2 cellular contexts compared by ENCODE assay signal in the genomic region with DNA sequence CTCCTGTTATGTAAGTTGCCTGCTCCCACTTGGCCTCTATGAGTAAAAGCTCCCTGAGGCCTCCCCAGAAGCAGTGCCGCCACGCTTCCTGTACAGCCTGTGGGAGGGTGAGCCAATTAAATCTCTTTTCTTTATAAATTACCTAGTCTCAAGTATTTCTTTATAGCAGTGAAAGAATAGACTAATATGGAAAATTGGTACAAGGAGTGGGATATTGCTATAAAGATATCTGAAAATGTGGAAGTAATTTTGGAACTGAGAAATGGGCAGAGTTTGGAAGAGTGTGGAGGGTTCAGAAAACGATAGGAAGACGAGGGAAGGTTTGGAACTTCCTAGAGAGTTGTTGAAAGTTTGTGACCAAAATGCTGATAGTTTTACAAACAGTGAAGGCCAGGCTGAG.
TF ChIP-seq lines count a peak whose summit lies in the region.

No MANE protein-coding gene starts in this region.

TF ChIP-seq in HEK293, 187 proteins besides CTCF, POLR2A, EP300 and RAD21 (continued from another document):
- no peak for TF ChIP-seq RBAK (tag by site-specific recombination; IDR thresholded peaks at IDR 0.05)

TF ChIP-seq in K562, 482 proteins besides CTCF, POLR2A, EP300 and RAD21 (continued from another document):
- TF ChIP-seq HDAC3 (IDR thresholded peaks at IDR 0.05; ENCODE audit: borderline replicate concordance, partially characterized antibody), result no peak
- TF ChIP-seq CTBP1 (IDR thresholded peaks at IDR 0.05; ENCODE audit: borderline replicate concordance), result no peak
- no peak for TF ChIP-seq BCL6 (CRISPR knock-in tag; IDR thresholded peaks at IDR 0.05)
- TF ChIP-seq, protein P1, sequence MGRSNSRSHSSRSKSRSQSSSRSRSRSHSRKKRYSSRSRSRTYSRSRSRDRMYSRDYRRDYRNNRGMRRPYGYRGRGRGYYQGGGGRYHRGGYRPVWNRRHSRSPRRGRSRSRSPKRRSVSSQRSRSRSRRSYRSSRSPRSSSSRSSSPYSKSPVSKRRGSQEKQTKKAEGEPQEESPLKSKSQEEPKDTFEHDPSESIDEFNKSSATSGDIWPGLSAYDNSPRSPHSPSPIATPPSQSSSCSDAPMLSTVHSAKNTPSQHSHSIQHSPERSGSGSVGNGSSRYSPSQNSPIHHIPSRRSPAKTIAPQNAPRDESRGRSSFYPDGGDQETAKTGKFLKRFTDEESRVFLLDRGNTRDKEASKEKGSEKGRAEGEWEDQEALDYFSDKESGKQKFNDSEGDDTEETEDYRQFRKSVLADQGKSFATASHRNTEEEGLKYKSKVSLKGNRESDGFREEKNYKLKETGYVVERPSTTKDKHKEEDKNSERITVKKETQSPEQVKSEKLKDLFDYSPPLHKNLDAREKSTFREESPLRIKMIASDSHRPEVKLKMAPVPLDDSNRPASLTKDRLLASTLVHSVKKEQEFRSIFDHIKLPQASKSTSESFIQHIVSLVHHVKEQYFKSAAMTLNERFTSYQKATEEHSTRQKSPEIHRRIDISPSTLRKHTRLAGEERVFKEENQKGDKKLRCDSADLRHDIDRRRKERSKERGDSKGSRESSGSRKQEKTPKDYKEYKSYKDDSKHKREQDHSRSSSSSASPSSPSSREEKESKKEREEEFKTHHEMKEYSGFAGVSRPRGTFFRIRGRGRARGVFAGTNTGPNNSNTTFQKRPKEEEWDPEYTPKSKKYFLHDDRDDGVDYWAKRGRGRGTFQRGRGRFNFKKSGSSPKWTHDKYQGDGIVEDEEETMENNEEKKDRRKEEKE (IDR thresholded peaks at IDR 0.05; ENCODE audit: borderline replicate concordance in 1 of 2, control insufficient read depth in 1 of 2, low read depth in 2 of 2, low read length in 1 of 2), result no peak
- TF ChIP-seq, protein P2, sequence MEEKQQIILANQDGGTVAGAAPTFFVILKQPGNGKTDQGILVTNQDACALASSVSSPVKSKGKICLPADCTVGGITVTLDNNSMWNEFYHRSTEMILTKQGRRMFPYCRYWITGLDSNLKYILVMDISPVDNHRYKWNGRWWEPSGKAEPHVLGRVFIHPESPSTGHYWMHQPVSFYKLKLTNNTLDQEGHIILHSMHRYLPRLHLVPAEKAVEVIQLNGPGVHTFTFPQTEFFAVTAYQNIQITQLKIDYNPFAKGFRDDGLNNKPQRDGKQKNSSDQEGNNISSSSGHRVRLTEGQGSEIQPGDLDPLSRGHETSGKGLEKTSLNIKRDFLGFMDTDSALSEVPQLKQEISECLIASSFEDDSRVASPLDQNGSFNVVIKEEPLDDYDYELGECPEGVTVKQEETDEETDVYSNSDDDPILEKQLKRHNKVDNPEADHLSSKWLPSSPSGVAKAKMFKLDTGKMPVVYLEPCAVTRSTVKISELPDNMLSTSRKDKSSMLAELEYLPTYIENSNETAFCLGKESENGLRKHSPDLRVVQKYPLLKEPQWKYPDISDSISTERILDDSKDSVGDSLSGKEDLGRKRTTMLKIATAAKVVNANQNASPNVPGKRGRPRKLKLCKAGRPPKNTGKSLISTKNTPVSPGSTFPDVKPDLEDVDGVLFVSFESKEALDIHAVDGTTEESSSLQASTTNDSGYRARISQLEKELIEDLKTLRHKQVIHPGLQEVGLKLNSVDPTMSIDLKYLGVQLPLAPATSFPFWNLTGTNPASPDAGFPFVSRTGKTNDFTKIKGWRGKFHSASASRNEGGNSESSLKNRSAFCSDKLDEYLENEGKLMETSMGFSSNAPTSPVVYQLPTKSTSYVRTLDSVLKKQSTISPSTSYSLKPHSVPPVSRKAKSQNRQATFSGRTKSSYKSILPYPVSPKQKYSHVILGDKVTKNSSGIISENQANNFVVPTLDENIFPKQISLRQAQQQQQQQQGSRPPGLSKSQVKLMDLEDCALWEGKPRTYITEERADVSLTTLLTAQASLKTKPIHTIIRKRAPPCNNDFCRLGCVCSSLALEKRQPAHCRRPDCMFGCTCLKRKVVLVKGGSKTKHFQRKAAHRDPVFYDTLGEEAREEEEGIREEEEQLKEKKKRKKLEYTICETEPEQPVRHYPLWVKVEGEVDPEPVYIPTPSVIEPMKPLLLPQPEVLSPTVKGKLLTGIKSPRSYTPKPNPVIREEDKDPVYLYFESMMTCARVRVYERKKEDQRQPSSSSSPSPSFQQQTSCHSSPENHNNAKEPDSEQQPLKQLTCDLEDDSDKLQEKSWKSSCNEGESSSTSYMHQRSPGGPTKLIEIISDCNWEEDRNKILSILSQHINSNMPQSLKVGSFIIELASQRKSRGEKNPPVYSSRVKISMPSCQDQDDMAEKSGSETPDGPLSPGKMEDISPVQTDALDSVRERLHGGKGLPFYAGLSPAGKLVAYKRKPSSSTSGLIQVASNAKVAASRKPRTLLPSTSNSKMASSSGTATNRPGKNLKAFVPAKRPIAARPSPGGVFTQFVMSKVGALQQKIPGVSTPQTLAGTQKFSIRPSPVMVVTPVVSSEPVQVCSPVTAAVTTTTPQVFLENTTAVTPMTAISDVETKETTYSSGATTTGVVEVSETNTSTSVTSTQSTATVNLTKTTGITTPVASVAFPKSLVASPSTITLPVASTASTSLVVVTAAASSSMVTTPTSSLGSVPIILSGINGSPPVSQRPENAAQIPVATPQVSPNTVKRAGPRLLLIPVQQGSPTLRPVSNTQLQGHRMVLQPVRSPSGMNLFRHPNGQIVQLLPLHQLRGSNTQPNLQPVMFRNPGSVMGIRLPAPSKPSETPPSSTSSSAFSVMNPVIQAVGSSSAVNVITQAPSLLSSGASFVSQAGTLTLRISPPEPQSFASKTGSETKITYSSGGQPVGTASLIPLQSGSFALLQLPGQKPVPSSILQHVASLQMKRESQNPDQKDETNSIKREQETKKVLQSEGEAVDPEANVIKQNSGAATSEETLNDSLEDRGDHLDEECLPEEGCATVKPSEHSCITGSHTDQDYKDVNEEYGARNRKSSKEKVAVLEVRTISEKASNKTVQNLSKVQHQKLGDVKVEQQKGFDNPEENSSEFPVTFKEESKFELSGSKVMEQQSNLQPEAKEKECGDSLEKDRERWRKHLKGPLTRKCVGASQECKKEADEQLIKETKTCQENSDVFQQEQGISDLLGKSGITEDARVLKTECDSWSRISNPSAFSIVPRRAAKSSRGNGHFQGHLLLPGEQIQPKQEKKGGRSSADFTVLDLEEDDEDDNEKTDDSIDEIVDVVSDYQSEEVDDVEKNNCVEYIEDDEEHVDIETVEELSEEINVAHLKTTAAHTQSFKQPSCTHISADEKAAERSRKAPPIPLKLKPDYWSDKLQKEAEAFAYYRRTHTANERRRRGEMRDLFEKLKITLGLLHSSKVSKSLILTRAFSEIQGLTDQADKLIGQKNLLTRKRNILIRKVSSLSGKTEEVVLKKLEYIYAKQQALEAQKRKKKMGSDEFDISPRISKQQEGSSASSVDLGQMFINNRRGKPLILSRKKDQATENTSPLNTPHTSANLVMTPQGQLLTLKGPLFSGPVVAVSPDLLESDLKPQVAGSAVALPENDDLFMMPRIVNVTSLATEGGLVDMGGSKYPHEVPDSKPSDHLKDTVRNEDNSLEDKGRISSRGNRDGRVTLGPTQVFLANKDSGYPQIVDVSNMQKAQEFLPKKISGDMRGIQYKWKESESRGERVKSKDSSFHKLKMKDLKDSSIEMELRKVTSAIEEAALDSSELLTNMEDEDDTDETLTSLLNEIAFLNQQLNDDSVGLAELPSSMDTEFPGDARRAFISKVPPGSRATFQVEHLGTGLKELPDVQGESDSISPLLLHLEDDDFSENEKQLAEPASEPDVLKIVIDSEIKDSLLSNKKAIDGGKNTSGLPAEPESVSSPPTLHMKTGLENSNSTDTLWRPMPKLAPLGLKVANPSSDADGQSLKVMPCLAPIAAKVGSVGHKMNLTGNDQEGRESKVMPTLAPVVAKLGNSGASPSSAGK (IDR thresholded peaks at IDR 0.05), result no peak
- TF ChIP-seq, protein P3, sequence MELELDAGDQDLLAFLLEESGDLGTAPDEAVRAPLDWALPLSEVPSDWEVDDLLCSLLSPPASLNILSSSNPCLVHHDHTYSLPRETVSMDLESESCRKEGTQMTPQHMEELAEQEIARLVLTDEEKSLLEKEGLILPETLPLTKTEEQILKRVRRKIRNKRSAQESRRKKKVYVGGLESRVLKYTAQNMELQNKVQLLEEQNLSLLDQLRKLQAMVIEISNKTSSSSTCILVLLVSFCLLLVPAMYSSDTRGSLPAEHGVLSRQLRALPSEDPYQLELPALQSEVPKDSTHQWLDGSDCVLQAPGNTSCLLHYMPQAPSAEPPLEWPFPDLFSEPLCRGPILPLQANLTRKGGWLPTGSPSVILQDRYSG (tag; conservative IDR thresholded peaks at IDR 0.05; ENCODE audit: low read depth), result no peak
- no peak for TF ChIP-seq FOXK2 (conservative IDR thresholded peaks at IDR 0.05 in 1 of 2, IDR thresholded peaks at IDR 0.05 in 1 of 2; ENCODE audit: low read depth in 2 of 2)
TF ChIP-seq in K562: peak in this region for 1.
